ENCODE assay signal across 18 cellular contexts in genomic region chr16:29226782-29227181, GRCh38.
DNase-seq lines count a peak whose midpoint lies in the region; ATAC-seq and TF ChIP-seq lines count a peak whose summit lies in the region.
"Had no signal": no experiment of that assay in that cellular context is flagged by ENCODE, and none has a peak within 500 bp of the region (broad histone marks: within the 10 kb centered on the region; RNA-seq: fewer than 3 reads in every experiment).

No MANE protein-coding gene starts in this region.

- no peaks in the 10 kb centered on the region for H3K27me3 Mint-ChIP-seq in activated naive CD4-positive, alpha-beta T cell treated with anti-CD3 and anti-CD28 coated beads, Interleukin-2, amount 10 ng/mL, durations not matched to agents 7 days and 5 days
- no peaks in the 10 kb centered on the region for H3K27me3 Mint-ChIP-seq in T-helper 2 cell treated with Interferon-gamma antibody and Interleukin-4, amounts not matched to agents 5 μg/mL and 100 μg/mL, for 36 hours (ENCODE audit: low read depth)
- H3K27me3 Mint-ChIP-seq in natural killer cell (ENCODE audit: low read depth in 2 of 2), result no peaks in the 10 kb centered on the region
- H3K27me3 Mint-ChIP-seq: CD4-positive, alpha-beta memory T cell had no signal

- no peak for TF ChIP-seq POLR2A in gastroesophageal sphincter (IDR thresholded peaks at IDR 0.05)

- peaks cover 17% of the 10 kb centered on the region for H3K9me3 Mint-ChIP-seq in activated naive CD4-positive, alpha-beta T cell treated with anti-CD3 and anti-CD28 coated beads, Interleukin-2, amount 10 ng/mL, durations not matched to agents 7 days and 5 days
- peaks cover 14% of the 10 kb centered on the region for H3K9me3 Mint-ChIP-seq in T-helper 2 cell treated with Interferon-gamma antibody and Interleukin-4, amounts not matched to agents 5 μg/mL and 100 μg/mL, for 36 hours
- peaks cover 4 to 6% of the 10 kb centered on the region in 2 donors for H3K9me3 Mint-ChIP-seq in natural killer cell

- no peak for DNase-seq in activated naive CD4-positive, alpha-beta T cell treated with anti-CD3 and anti-CD28 coated beads, Interleukin-2, amount 10 ng/mL, durations not matched to agents 7 days and 5 days
- no peak for DNase-seq in activated naive CD4-positive, alpha-beta T cell (lab: John Stamatoyannopoulos, UW)
- no peak for DNase-seq in T-helper 2 cell treated with Interferon-gamma antibody and Interleukin-4, amounts not matched to agents 5 μg/mL and 100 μg/mL, for 36 hours (ENCODE audit: low spot score)
- DNase-seq in natural killer cell (no peak), NOMO-1 treated with dmso at 0.1 percent for 144 hours (lab: John Stamatoyannopoulos, UW; ENCODE audit: unreplicated experiment) (no peak), superior temporal gyrus (ENCODE audit: extremely low spot score) (no peak)
- DNase-seq: 8988T; CD4-positive, alpha-beta memory T cell; DMS153; DMS79; GDM1; GM23248; HCEC 1CT; HFFc6 had no signal

- H3K36me3 ChIP-seq in HEK293 (ENCODE audit: control insufficient read depth in 2 of 2, insufficient read depth in 1 of 2, low read length in 2 of 2) (no peaks in the 10 kb centered on the region), gastroesophageal sphincter (no peaks in the 10 kb centered on the region)
- H3K36me3 ChIP-seq: BLaER1 had no signal

- peaks cover 12% of the 10 kb centered on the region for H3K36me3 Mint-ChIP-seq in activated naive CD4-positive, alpha-beta T cell treated with anti-CD3 and anti-CD28 coated beads, Interleukin-2, amount 10 ng/mL, durations not matched to agents 7 days and 5 days
- peaks cover 13% of the 10 kb centered on the region for H3K36me3 Mint-ChIP-seq in T-helper 2 cell treated with Interferon-gamma antibody and Interleukin-4, amounts not matched to agents 5 μg/mL and 100 μg/mL, for 36 hours (ENCODE audit: low read depth)
- H3K36me3 Mint-ChIP-seq in natural killer cell, result no peaks in the 10 kb centered on the region

- no peak for TF ChIP-seq EP300 in gastroesophageal sphincter (IDR thresholded peaks at IDR 0.05)

- TF ChIP-seq CTCF in HEK293 (tag by site-specific recombination; IDR thresholded peaks at IDR 0.05), result no peak
- TF ChIP-seq CTCF in natural killer cell (IDR thresholded peaks at IDR 0.05), result no peak
- TF ChIP-seq CTCF in gastroesophageal sphincter (IDR thresholded peaks at IDR 0.05), result no peak

- H3K4me3 ChIP-seq in HEK293 (ENCODE audit: low read depth, low read length) (no peak overlapping the region), gastroesophageal sphincter (no peak overlapping the region)
- H3K4me3 ChIP-seq: BLaER1, GM23248 had no signal

- no peaks in the 10 kb centered on the region for H3K27me3 ChIP-seq in gastroesophageal sphincter
- H3K27me3 ChIP-seq: BLaER1 had no signal

- ATAC-seq in natural killer cell, result no peak
- no peak for ATAC-seq in gastroesophageal sphincter

- POLR2A ChIA-PET in HEK293 (lab: Yijun Ruan, JAX), result no interaction called here

- CTCF ChIA-PET in activated naive CD4-positive, alpha-beta T cell treated with anti-CD3 and anti-CD28 coated beads, Interleukin-2, amount 10 ng/mL, durations not matched to agents 7 days and 5 days (lab: Charles Lee), result no interaction called here
- CTCF ChIA-PET in HEK293 (lab: Yijun Ruan, JAX), result no interaction called here

- no peak overlapping the region for H3K4me3 Mint-ChIP-seq in activated naive CD4-positive, alpha-beta T cell treated with anti-CD3 and anti-CD28 coated beads, Interleukin-2, amount 10 ng/mL, durations not matched to agents 7 days and 5 days
- H3K4me3 Mint-ChIP-seq in T-helper 2 cell treated with Interferon-gamma antibody and Interleukin-4, amounts not matched to agents 5 μg/mL and 100 μg/mL, for 36 hours, result no peak overlapping the region
- H3K4me3 Mint-ChIP-seq in natural killer cell, result no peak overlapping the region
- H3K4me3 Mint-ChIP-seq: CD14-positive monocyte; CD4-positive, alpha-beta memory T cell; HFFc6 had no signal

- no peak overlapping the region for H3K27ac ChIP-seq in HEK293 (ENCODE audit: extremely low read depth, low read depth, low read length)
- H3K27ac ChIP-seq in gastroesophageal sphincter, result no peak overlapping the region
- H3K27ac ChIP-seq: BLaER1, GM23248 had no signal

- H3K4me1 ChIP-seq in HEK293 (ENCODE audit: control insufficient read depth, insufficient read depth, low read length) (no peaks in the 10 kb centered on the region), gastroesophageal sphincter (peaks cover 0 to 23% (median 0%) of the 10 kb centered on the region in 3 donors)
- H3K4me1 ChIP-seq: BLaER1 had no signal

- H3K9me3 ChIP-seq in HEK293 (ENCODE audit: control insufficient read depth, insufficient read depth, low read depth, low read length), result no peaks in the 10 kb centered on the region
- no peaks in the 10 kb centered on the region for H3K9me3 ChIP-seq in gastroesophageal sphincter
- H3K9me3 ChIP-seq: BLaER1 had no signal

- WGBS in gastroesophageal sphincter (ENCODE audit: low coverage in 1 of 2), 2 donors, result 0 to 50% methylated on average over 1 to 2 of the region's 13 CpGs

- peaks cover 32% of the 10 kb centered on the region for H3K4me1 Mint-ChIP-seq in activated naive CD4-positive, alpha-beta T cell treated with anti-CD3 and anti-CD28 coated beads, Interleukin-2, amount 10 ng/mL, durations not matched to agents 7 days and 5 days
- H3K4me1 Mint-ChIP-seq in T-helper 2 cell treated with Interferon-gamma antibody and Interleukin-4, amounts not matched to agents 5 μg/mL and 100 μg/mL, for 36 hours (ENCODE audit: low read depth), result peaks cover 21% of the 10 kb centered on the region
- H3K4me1 Mint-ChIP-seq in natural killer cell, result peaks cover 16 to 40% of the 10 kb centered on the region in 2 donors

- peak overlapping the region; percentile 26 for H3K27ac Mint-ChIP-seq in activated naive CD4-positive, alpha-beta T cell treated with anti-CD3 and anti-CD28 coated beads, Interleukin-2, amount 10 ng/mL, durations not matched to agents 7 days and 5 days
- H3K27ac Mint-ChIP-seq in T-helper 2 cell treated with Interferon-gamma antibody and Interleukin-4, amounts not matched to agents 5 μg/mL and 100 μg/mL, for 36 hours, result peak overlapping the region; percentile 60
- H3K27ac Mint-ChIP-seq in natural killer cell, result peak overlapping the region; percentile 72 to 80
- H3K27ac Mint-ChIP-seq: HFFc6 had no signal

- intact Hi-C loops in natural killer cell (cut with micrococcal nuclease), result no loop called here

TF ChIP-seq in HEK293, 187 proteins besides CTCF, POLR2A, EP300 and RAD21:
- TF ChIP-seq ZNF513 (tag by site-specific recombination; IDR thresholded peaks at IDR 0.05) (peak; percentile 70), KLF1 (tag by site-specific recombination; IDR thresholded peaks at IDR 0.05) (no peak), ZBTB48 (tag by site-specific recombination; IDR thresholded peaks at IDR 0.05) (no peak)

Comparison
In these comparisons a context has a peak if more than half of its experiments do, and no peak if none do; other contexts are left out.
1. H3K27ac Mint-ChIP-seq: peak in every context shown above with its lines; median percentile 76 in natural killer cell; 60 in T-helper 2 cell treated with Interferon-gamma antibody and Interleukin-4, amounts not matched to agents 5 μg/mL and 100 μg/mL, for 36 hours; 26 in activated naive CD4-positive, alpha-beta T cell treated with anti-CD3 and anti-CD28 coated beads, Interleukin-2, amount 10 ng/mL, durations not matched to agents 7 days and 5 days.